ENCODE assay signal across 11 cellular contexts in the genomic region with DNA sequence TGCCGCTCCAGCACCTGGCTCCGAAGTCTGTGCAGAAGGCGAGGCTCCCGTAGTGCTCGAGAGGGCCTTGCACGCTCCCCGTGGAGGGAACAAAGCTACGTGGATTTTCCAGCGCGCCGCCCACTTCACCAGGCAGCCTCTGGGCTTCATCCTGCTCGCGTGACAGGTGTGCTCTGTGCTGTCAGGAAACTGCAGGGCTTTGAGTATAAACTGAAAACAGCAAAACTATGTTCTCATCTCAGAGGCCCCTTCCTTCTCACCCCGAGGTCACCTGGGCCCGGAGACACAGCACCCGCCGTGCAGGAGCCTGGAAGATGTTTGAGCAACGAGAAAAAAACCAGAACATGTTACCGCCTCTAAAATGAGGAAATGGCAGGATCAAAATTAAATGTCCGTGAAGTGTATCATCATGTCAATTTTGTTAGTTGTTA. TPM values are rescaled to one million over a fixed set of nuclear protein-coding genes. Genes with fewer than 3 reads are reported as not detected.
DNase-seq lines count a peak whose midpoint lies in the region; ATAC-seq, FAIRE-seq and TF ChIP-seq lines count a peak whose summit lies in the region.
"Had no signal": no experiment of that assay in that cellular context is flagged by ENCODE, and none has a peak within 500 bp of the region (broad histone marks: within the 10 kb centered on the region; RNA-seq: fewer than 3 reads in every experiment).

No MANE protein-coding gene starts in this region.

- no peak for ATAC-seq in activated B cell treated with CpG ODN at 0.5 μM for 24 hours (ENCODE audit: low read depth)
- ATAC-seq in HG03139 (IDR thresholded peaks at IDR 0.05; ENCODE audit: unreplicated experiment) = no peak
- no peak for ATAC-seq in GM19452 (IDR thresholded peaks at IDR 0.05; ENCODE audit: unreplicated experiment)

- peaks cover 18% of the 10 kb centered on the region for H3K4me1 ChIP-seq in A673 (ENCODE audit: insufficient read depth, low read length, poor library complexity, severe bottlenecking)
- H3K4me1 ChIP-seq in kidney (ENCODE audit: control insufficient read depth in 1 of 2, insufficient read depth in 1 of 2, low read depth in 1 of 2, low read length in 2 of 2) = peaks cover 0 to 17% of the 10 kb centered on the region in 2 donors

- BruUV-seq in A673 (replicated peaks; lab: Mats Ljungman, UMichigan) = no TSS peak

- peaks cover 15% of the 10 kb centered on the region for H3K36me3 ChIP-seq in A673 (ENCODE audit: insufficient read depth, low read length, poor library complexity, severe bottlenecking)
- peaks cover 15% of the 10 kb centered on the region for H3K36me3 ChIP-seq in GM06990 (ENCODE audit: control insufficient read depth, insufficient read depth, low read length)
- H3K36me3 ChIP-seq in kidney (ENCODE audit: control insufficient read depth in 1 of 2, insufficient read depth in 2 of 2, low read length in 2 of 2) = no peaks in the 10 kb centered on the region
- H3K36me3 ChIP-seq: cardiac muscle cell, Peyer's patch had no signal

- peaks cover 72% of the 10 kb centered on the region for H3K4me1 Mint-ChIP-seq in activated B cell treated with CpG ODN at 0.5 μM for 24 hours

- DNase-seq in A673 (ENCODE audit: low spot score) (no peak), GM06990 (ENCODE audit: extremely low read depth, insufficient read length) (no peak), activated B cell treated with CpG ODN at 0.5 μM for 24 hours (no peak), kidney (peak; percentile 62), SKM-1 (lab: John Stamatoyannopoulos, UW; ENCODE audit: unreplicated experiment) (no peak), medulla oblongata (ENCODE audit: extremely low spot score) (no peak)
- DNase-seq: stomach had no signal

- H3K9me3 ChIP-seq in A673 (ENCODE audit: low read depth, low read length, poor library complexity, severe bottlenecking) = no peaks in the 10 kb centered on the region
- no peaks in the 10 kb centered on the region for H3K9me3 ChIP-seq in kidney (ENCODE audit: control insufficient read depth in 1 of 2, low read length in 2 of 2)
- H3K9me3 ChIP-seq: Peyer's patch, stomach had no signal

- no peaks in the 10 kb centered on the region for H3K9me3 Mint-ChIP-seq in activated B cell treated with CpG ODN at 0.5 μM for 24 hours

- no peaks in the 10 kb centered on the region for H3K27me3 Mint-ChIP-seq in activated B cell treated with CpG ODN at 0.5 μM for 24 hours

- no peaks in the 10 kb centered on the region for H3K27me3 ChIP-seq in A673 (replicated peaks; ENCODE audit: insufficient read depth, low read depth, low read length, poor library complexity)
- H3K27me3 ChIP-seq in GM06990 (replicated peaks; ENCODE audit: control insufficient read depth, insufficient read depth, low read length) = no peaks in the 10 kb centered on the region
- H3K27me3 ChIP-seq: cardiac muscle cell, Peyer's patch, stomach had no signal

- no peak for FAIRE-seq in kidney (lab: Jason Lieb, UNC)

- intact Hi-C loops in A673 (cut with micrococcal nuclease; ENCODE audit: unreplicated experiment) = no loop called here
- intact Hi-C loops in activated B cell treated with CpG ODN at 0.5 μM for 24 hours (cut with micrococcal nuclease) = loop anchor here (5.0 to 10.0 kb wide), 3 partner anchors 34 to 1288 kb away; a partner anchor contains a TSS
- intact Hi-C loops in kidney (cut with DNase I) = no loop called here

- peak overlapping the region; percentile 91 for H3K4me3 Mint-ChIP-seq in activated B cell treated with CpG ODN at 0.5 μM for 24 hours

- CTCF ChIA-PET in A673 (lab: Charles Lee) = interaction anchor here (1.2 kb wide), 1 partner anchor 39 kb away, joined by 4 read pairs; no protein-coding TSS in a partner anchor
- CTCF ChIA-PET in activated B cell treated with CpG ODN at 0.5 μM for 24 hours (lab: Charles Lee) = interaction anchor here (1.7 to 5.7 kb wide), 3 partner anchors 34 to 59 kb away, joined by 5 to 31 read pairs (median 6); no protein-coding TSS in a partner anchor

- TF ChIP-seq CTCF in A673 (conservative IDR thresholded peaks at IDR 0.05; ENCODE audit: low read depth, low read length) = no peak
- no peak for TF ChIP-seq CTCF in GM06990 (IDR thresholded peaks at IDR 0.05; ENCODE audit: insufficient read depth, low read length, poor library complexity, severe bottlenecking)
- no peak for TF ChIP-seq CTCF in activated B cell treated with CpG ODN at 0.5 μM for 24 hours (IDR thresholded peaks at IDR 0.05)
- TF ChIP-seq CTCF in kidney (IDR thresholded peaks at IDR 0.05; ENCODE audit: borderline replicate concordance, extremely low read depth, insufficient read depth) = no peak

- H3K27ac ChIP-seq in A673 (ENCODE audit: low read depth, low read length, poor library complexity, severe bottlenecking) = no peak overlapping the region
- peak overlapping the region; percentile 63 to 80 for H3K27ac ChIP-seq in kidney (ENCODE audit: low read depth in 2 of 2, low read length in 2 of 2)

- peak overlapping the region; percentile 70 for H3K27ac Mint-ChIP-seq in activated B cell treated with CpG ODN at 0.5 μM for 24 hours

- POLR2A ChIA-PET in A673 (lab: Charles Lee; ENCODE audit: low non-redundant PET) (no interaction called here), activated B cell treated with CpG ODN at 0.5 μM for 24 hours (lab: Charles Lee) (interaction anchor here (0.8 to 7.7 kb wide), 8 partner anchors 8 to 52 kb away, joined by 3 to 148 read pairs (median 6); a partner anchor contains a TSS)

- peak overlapping the region; percentile 95 for H3K4me3 ChIP-seq in A673 (ENCODE audit: low read depth, low read length, poor library complexity, severe bottlenecking)
- peak overlapping the region; percentile 74 for H3K4me3 ChIP-seq in GM06990 (replicated peaks; ENCODE audit: low read depth, low read length)
- H3K4me3 ChIP-seq in kidney (ENCODE audit: low read length in 2 of 2) = peak overlapping the region; percentile 50 to 72

- H3K9ac ChIP-seq in kidney (ENCODE audit: low read length in 2 of 2) = peak overlapping the region in 1 of 2 donors; percentile 65

- H3K36me3 Mint-ChIP-seq in activated B cell treated with CpG ODN at 0.5 μM for 24 hours (ENCODE audit: low read depth) = peaks cover 33% of the 10 kb centered on the region

RNA-seq across cellular contexts. Expression of a gene that starts 17.6 kb away (rescaled TPM):
- total RNA-seq in A673 (2021) (0.95 and 2.4 TPM in 2 replicates), activated B cell treated with CpG ODN at 0.5 μM for 24 hours (6.2 and 6.9 TPM in 2 replicates), kidney (10.3 TPM)
- polyA plus RNA-seq in kidney (ENCODE audit: insufficient read depth, low read depth, low replicate concordance) = 7.6 TPM

RNA-seq across cellular contexts. Expression of a gene that starts 43.8 kb away (rescaled TPM):
- total RNA-seq in A673 (2021) (not detected in 2 replicates), activated B cell treated with CpG ODN at 0.5 μM for 24 hours (not detected in 2 replicates), kidney (0.13 TPM)
- 0.17 TPM for polyA plus RNA-seq in kidney (ENCODE audit: insufficient read depth, low read depth, low replicate concordance)

RNA-seq across cellular contexts. Expression of a gene that starts 51.4 kb away (rescaled TPM):
- total RNA-seq in A673 (2021) = 17.6 and 18.8 TPM in 2 replicates
- total RNA-seq in activated B cell treated with CpG ODN at 0.5 μM for 24 hours = 21.2 and 24.5 TPM in 2 replicates
- 14.7 TPM for total RNA-seq in kidney
- 4.8 TPM for polyA plus RNA-seq in kidney (ENCODE audit: insufficient read depth, low read depth, low replicate concordance)
